Comparison of ENCODE assay signal across 12 cellular contexts in the genomic region with DNA sequence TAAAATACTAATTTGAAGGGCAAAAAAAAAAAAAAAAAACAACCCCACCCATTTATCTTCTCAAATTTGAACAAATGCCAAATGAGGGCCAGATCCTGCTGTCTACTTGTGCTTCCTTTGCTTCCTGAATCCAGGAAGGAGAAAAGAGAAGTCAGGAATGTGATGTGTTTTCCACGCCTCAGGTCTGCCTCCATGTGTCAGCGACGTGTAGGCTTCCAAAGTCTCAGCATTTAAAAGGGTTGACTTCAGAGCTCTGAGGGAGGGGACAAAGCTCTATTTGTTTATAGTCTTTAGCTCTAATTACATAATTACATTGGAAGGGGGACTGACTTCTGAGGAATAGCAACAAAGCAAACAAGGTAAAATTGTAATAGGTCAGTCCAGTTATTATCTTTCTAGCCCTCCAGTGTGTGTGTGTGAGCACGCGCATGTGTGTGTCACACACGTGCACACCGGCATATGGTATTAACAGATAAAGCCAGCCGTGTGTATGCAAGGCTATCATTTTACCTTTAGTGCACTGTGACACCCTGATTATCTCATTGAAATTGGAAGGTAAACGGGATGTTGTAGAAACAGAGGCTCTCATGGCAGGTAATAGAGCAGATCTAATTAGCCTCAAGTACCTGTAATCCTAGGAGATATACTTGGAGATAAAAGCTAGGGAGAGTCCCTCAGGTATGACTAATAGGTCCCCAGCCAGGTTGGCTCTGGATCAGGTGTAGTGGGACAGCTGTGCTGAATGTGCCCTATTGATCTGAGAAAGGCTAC.
DNase-seq lines count a peak whose midpoint lies in the region; ATAC-seq, FAIRE-seq and TF ChIP-seq lines count a peak whose summit lies in the region.
"Had no signal": no experiment of that assay in that cellular context is flagged by ENCODE, and none has a peak within 500 bp of the region (broad histone marks: within the 10 kb centered on the region; RNA-seq: fewer than 3 reads in every experiment).

No MANE protein-coding gene starts in this region.

- peaks cover 2 to 6% of the 10 kb centered on the region in 2 donors for H3K27me3 Mint-ChIP-seq in T-cell

- peaks cover 0 to 3% (median 0%) of the 10 kb centered on the region in 3 donors for H3K9me3 Mint-ChIP-seq in T-cell

- no peaks in the 10 kb centered on the region for H3K36me3 ChIP-seq in HEK293 (ENCODE audit: control insufficient read depth in 2 of 2, insufficient read depth in 1 of 2, low read length in 2 of 2)
- H3K36me3 ChIP-seq in pancreas = no peaks in the 10 kb centered on the region

- H3K9me3 ChIP-seq in HEK293 (ENCODE audit: control insufficient read depth, insufficient read depth, low read depth, low read length) = no peaks in the 10 kb centered on the region
- H3K9me3 ChIP-seq in pancreas = no peaks in the 10 kb centered on the region

- no peak overlapping the region for H3K4me3 Mint-ChIP-seq in T-cell

- peaks cover 8% of the 10 kb centered on the region for H3K4me1 ChIP-seq in HEK293 (ENCODE audit: control insufficient read depth, insufficient read depth, low read length)
- H3K4me1 ChIP-seq in pancreas = peaks cover 7 to 15% (median 11%) of the 10 kb centered on the region in 3 donors

- H3K27me3 ChIP-seq in pancreas = no peaks in the 10 kb centered on the region

- H3K36me3 Mint-ChIP-seq in T-cell = no peaks in the 10 kb centered on the region

- FAIRE-seq in pancreas (lab: Jason Lieb, UNC) = no peak

- no peak overlapping the region for H3K27ac Mint-ChIP-seq in T-cell

- no peak overlapping the region for H3K27ac ChIP-seq in HEK293 (ENCODE audit: extremely low read depth, low read depth, low read length)
- H3K27ac ChIP-seq in pancreas = peak overlapping the region in 1 of 4 donors; percentile 10
- H3K27ac ChIP-seq: skin epidermis had no signal

- CTCF ChIA-PET in HEK293 (lab: Yijun Ruan, JAX) = interaction anchor here (0.5 to 0.7 kb wide), 2 partner anchors 650 to 1092 kb away, joined by 3 read pairs; no protein-coding TSS in a partner anchor
- CTCF ChIA-PET in T-cell (lab: Charles Lee) = no interaction called here

- TF ChIP-seq CTCF in HEK293 (tag by site-specific recombination; IDR thresholded peaks at IDR 0.05) (no peak), pancreas (IDR thresholded peaks at IDR 0.05) (no peak), omental fat pad (IDR thresholded peaks at IDR 0.05) (no peak)

- peak; percentile 92 to 95 (median 93) for ATAC-seq in pancreas
- no peak for ATAC-seq in omental fat pad (ENCODE audit: low FRiP score)
- ATAC-seq in T-cell (replicated peaks in 1 of 4) = no peak

- peak; percentile 97 for DNase-seq in NCI-H345 (lab: John Stamatoyannopoulos, UW)
- DNase-seq in dermis blood vessel endothelial cell = peak; percentile 3
- peak in 5 of 6 donors; percentile 51 to 73 (median 71) for DNase-seq in pancreas
- DNase-seq in HPDE6-E6E7 (ENCODE audit: extremely low spot score) = no peak
- no peak for DNase-seq in omental fat pad (ENCODE audit: low spot score)
- DNase-seq in T-cell = no peak
- no peak for DNase-seq in activated CD4-positive, alpha-beta T cell treated with anti-CD3 and anti-CD28 coated beads for 48 hours
- DNase-seq: activated CD4-positive, alpha-beta T cell treated with anti-CD3 and anti-CD28 coated beads, Interleukin-2, amount 50 U/mL, for 1 hour; GF-D8; IMR-90 had no signal

- intact Hi-C loops in pancreas (cut with DNase I) = no loop called here

- H3K4me1 Mint-ChIP-seq in T-cell = no peaks in the 10 kb centered on the region

- no peak overlapping the region for H3K4me3 ChIP-seq in HEK293 (ENCODE audit: low read depth, low read length)
- no peak overlapping the region for H3K4me3 ChIP-seq in pancreas
- H3K4me3 ChIP-seq: skin epidermis had no signal

- WGBS in pancreas, 2 donors = 13 to 15% methylated on average over 9 of the region's 9 CpGs

- POLR2A ChIA-PET in HEK293 (lab: Yijun Ruan, JAX) = no interaction called here
- POLR2A ChIA-PET in T-cell (lab: Charles Lee) = no interaction called here

TF ChIP-seq in HEK293, 187 proteins besides CTCF, POLR2A, EP300 and RAD21 (continues in another document):
- TF ChIP-seq ZNF366 (tag by site-specific recombination; conservative IDR thresholded peaks at IDR 0.05) (peak; percentile 90), ZNF266 (tag by site-specific recombination; IDR thresholded peaks at IDR 0.05; ENCODE audit: low read depth) (no peak), ZNF37A (tag by site-specific recombination; IDR thresholded peaks at IDR 0.05) (no peak), ZSCAN30 (tag by site-specific recombination; IDR thresholded peaks at IDR 0.05) (no peak), ZXDB (tag by site-specific recombination; IDR thresholded peaks at IDR 0.05) (no peak), ZNF155 (tag by site-specific recombination; IDR thresholded peaks at IDR 0.05) (no peak), ZNF133 (tag by site-specific recombination; IDR thresholded peaks at IDR 0.05) (no peak), ZNF146 (tag by site-specific recombination; IDR thresholded peaks at IDR 0.05) (no peak), ZNF426 (tag by site-specific recombination; IDR thresholded peaks at IDR 0.05) (no peak), ZNF610 (tag by site-specific recombination; IDR thresholded peaks at IDR 0.05; ENCODE audit: borderline replicate concordance) (no peak), ZFP3 (tag by site-specific recombination; IDR thresholded peaks at IDR 0.05; ENCODE audit: low read depth) (no peak), TCF7L2 (IDR thresholded peaks at IDR 0.05; ENCODE audit: borderline replicate concordance, low read depth, low read length) (peak; percentile 44; the same call in 1 of the 2 replicates), ZNF202 (tag by site-specific recombination; IDR thresholded peaks at IDR 0.05; ENCODE audit: borderline replicate concordance) (no peak), KLF16 (tag by site-specific recombination; IDR thresholded peaks at IDR 0.05) (no peak), ZIC2 (tag by site-specific recombination; IDR thresholded peaks at IDR 0.05) (no peak), ZNF248 (tag by site-specific recombination; IDR thresholded peaks at IDR 0.05) (no peak), ZNF549 (tag by site-specific recombination; IDR thresholded peaks at IDR 0.05) (no peak), ZNF292 (tag by site-specific recombination; IDR thresholded peaks at IDR 0.05; ENCODE audit: borderline replicate concordance, low read depth) (no peak), ZNF658 (tag by site-specific recombination; IDR thresholded peaks at IDR 0.05) (no peak), GLIS1 (tag by site-specific recombination; IDR thresholded peaks at IDR 0.05) (peak; percentile 35), ZNF121 (tag by site-specific recombination; IDR thresholded peaks at IDR 0.05) (no peak), ZNF654 (tag by site-specific recombination; IDR thresholded peaks at IDR 0.05; ENCODE audit: low read depth) (peak; percentile 41), BCL11A (tag by site-specific recombination; IDR thresholded peaks at IDR 0.05; ENCODE audit: low read depth) (no peak), ZNF555 (tag by site-specific recombination; conservative IDR thresholded peaks at IDR 0.05) (no peak), ZNF629 (tag by site-specific recombination; IDR thresholded peaks at IDR 0.05) (no peak), SP2 (tag by site-specific recombination; IDR thresholded peaks at IDR 0.05) (no peak), KLF1 (tag by site-specific recombination; IDR thresholded peaks at IDR 0.05) (0 out of 2 replicates have a peak, but pooled peaks have one; percentile 15), BCL11B (tag by site-specific recombination; IDR thresholded peaks at IDR 0.05; ENCODE audit: low read depth) (no peak), WT1 (tag by site-specific recombination; IDR thresholded peaks at IDR 0.05) (peak; percentile 82), ZNF830 (tag by site-specific recombination; IDR thresholded peaks at IDR 0.05; ENCODE audit: low read depth) (no peak)
- TF ChIP-seq, protein P1, sequence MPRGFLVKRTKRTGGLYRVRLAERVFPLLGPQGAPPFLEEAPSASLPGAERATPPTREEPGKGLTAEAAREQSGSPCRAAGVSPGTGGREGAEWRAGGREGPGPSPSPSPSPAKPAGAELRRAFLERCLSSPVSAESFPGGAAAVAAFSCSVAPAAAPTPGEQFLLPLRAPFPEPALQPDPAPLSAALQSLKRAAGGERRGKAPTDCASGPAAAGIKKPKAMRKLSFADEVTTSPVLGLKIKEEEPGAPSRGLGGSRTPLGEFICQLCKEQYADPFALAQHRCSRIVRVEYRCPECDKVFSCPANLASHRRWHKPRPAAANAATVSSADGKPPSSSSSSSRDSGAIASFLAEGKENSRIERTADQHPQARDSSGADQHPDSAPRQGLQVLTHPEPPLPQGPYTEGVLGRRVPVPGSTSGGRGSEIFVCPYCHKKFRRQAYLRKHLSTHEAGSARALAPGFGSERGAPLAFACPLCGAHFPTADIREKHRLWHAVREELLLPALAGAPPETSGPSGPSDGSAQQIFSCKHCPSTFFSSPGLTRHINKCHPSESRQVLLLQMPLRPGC (tag by site-specific recombination; IDR thresholded peaks at IDR 0.05) = 0 out of 2 replicates have a peak, but pooled peaks have one; percentile 54
- TF ChIP-seq, protein P2, sequence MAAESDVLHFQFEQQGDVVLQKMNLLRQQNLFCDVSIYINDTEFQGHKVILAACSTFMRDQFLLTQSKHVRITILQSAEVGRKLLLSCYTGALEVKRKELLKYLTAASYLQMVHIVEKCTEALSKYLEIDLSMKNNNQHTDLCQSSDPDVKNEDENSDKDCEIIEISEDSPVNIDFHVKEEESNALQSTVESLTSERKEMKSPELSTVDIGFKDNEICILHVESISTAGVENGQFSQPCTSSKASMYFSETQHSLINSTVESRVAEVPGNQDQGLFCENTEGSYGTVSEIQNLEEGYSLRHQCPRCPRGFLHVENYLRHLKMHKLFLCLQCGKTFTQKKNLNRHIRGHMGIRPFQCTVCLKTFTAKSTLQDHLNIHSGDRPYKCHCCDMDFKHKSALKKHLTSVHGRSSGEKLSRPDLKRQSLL (tag by site-specific recombination; IDR thresholded peaks at IDR 0.05) = no peak
- TF ChIP-seq, protein P3, sequence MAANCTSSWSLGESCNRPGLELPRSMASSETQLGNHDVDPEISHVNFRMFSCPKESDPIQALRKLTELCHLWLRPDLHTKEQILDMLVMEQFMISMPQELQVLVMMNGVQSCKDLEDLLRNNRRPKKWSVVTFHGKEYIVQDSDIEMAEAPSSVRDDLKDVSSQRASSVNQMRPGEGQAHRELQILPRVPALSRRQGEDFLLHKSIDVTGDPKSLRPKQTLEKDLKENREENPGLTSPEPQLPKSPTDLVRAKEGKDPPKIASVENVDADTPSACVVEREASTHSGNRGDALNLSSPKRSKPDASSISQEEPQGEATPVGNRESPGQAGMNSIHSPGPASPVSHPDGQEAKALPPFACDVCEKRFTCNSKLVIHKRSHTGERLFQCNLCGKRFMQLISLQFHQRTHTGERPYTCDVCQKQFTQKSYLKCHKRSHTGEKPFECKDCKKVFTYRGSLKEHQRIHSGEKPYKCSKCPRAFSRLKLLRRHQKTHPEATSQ (tag by site-specific recombination; IDR thresholded peaks at IDR 0.05) = no peak

Comparison
In these comparisons a context has a peak if more than half of its experiments do, and no peak if none do; other contexts are left out.
1. DNase-seq: peak in NCI-H345 (single experiment), dermis blood vessel endothelial cell (single experiment) and pancreas (5 of 6); none in HPDE6-E6E7 (single experiment), omental fat pad (single experiment), T-cell (0 of 34) and activated CD4-positive, alpha-beta T cell treated with anti-CD3 and anti-CD28 coated beads for 48 hours (single experiment).
2. ATAC-seq: peak in pancreas (4 of 4); none in omental fat pad (single experiment) and T-cell (0 of 4).